In the genomic region with DNA sequence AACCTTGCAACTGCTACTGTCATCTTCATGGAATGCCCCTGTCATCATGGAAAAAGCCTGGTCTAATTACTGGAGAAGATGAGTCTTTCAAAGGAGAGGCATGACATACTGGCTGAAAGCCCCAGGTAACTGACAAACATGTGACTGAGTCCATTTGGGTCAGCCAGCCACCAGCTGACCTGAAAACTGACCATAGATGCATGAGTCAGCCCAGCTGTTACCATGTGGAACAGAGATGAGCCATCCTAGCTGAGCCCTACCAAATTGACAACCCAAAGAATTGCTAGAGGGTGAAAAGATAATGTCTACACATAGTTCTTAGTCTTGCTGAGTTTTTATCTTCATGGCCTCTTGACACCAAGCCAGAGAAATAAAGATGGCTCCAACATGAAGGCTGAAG, we compare ENCODE assay signal across 31 cellular contexts.
"Had no signal": no experiment of that assay in that cellular context is flagged by ENCODE, and none has a peak within 500 bp of the region (broad histone marks: within the 10 kb centered on the region; RNA-seq: fewer than 3 reads in every experiment).

No MANE protein-coding gene starts in this region.

- H3K4me1 Mint-ChIP-seq: activated CD4-positive, alpha-beta T cell treated with anti-CD3 and anti-CD28 coated beads for 36 hours; activated CD4-positive, alpha-beta T cell treated with anti-CD3 and anti-CD28 coated beads, Interleukin-2, amount 10 ng/mL, durations not matched to agents 24 days and 14 days; activated CD8-positive, alpha-beta memory T cell treated with anti-CD3 and anti-CD28 coated beads, Interleukin-2, amount 10 ng/mL, durations not matched to agents 7 days and 5 days; activated naive CD4-positive, alpha-beta T cell treated with anti-CD3 and anti-CD28 coated beads, Interleukin-2, amount 10 ng/mL, durations not matched to agents 7 days and 5 days; activated naive CD8-positive, alpha-beta T cell treated with anti-CD3 and anti-CD28 coated beads, Interleukin-2, amount 10 ng/mL, durations not matched to agents 7 days and 5 days; brain; central memory CD8-positive, alpha-beta T cell; endodermal cell; T-helper 17 cell had no signal

- H3K27ac Mint-ChIP-seq: activated CD4-positive, alpha-beta memory T cell treated with anti-CD3 and anti-CD28 coated beads for 36 hours; activated CD4-positive, alpha-beta T cell treated with anti-CD3 and anti-CD28 coated beads for 36 hours; activated CD4-positive, alpha-beta T cell treated with anti-CD3 and anti-CD28 coated beads, Interleukin-2, amount 10 ng/mL, durations not matched to agents 24 days and 14 days; activated CD8-positive, alpha-beta memory T cell treated with anti-CD3 and anti-CD28 coated beads, Interleukin-2, amount 10 ng/mL, durations not matched to agents 7 days and 5 days; activated CD8-positive, alpha-beta T cell treated with anti-CD3 and anti-CD28 coated beads, Interleukin-2, amount 10 ng/mL, durations not matched to agents 7 days and 5 days; activated naive CD4-positive, alpha-beta T cell treated with anti-CD3 and anti-CD28 coated beads, Interleukin-2, amount 10 ng/mL, durations not matched to agents 7 days and 5 days; activated naive CD4-positive, alpha-beta T cell treated with anti-CD3 and anti-CD28 coated beads, Interleukin-2, amount 50 U/mL, for 72 hours; activated naive CD8-positive, alpha-beta T cell treated with anti-CD3 and anti-CD28 coated beads, Interleukin-2, amount 10 ng/mL, durations not matched to agents 7 days and 5 days; activated T-cell treated with anti-CD3 and anti-CD28 coated beads, Interleukin-2, amount 50 U/mL, for 24 hours; activated T-cell treated with anti-CD3 and anti-CD28 coated beads, Interleukin-2, amount 50 U/mL, for 72 hours; brain; dendritic cell treated with granulocyte-macrophage colony-stimulating factor and Interleukin-4, amounts not matched to agents 40 ng/mL and 50 ng/mL, for 4 days; endodermal cell; T-helper 17 cell; T-helper 2 cell treated with Interferon-gamma antibody and Interleukin-4, amounts not matched to agents 5 μg/mL and 100 μg/mL, for 36 hours had no signal

- H3K27ac ChIP-seq: ascending aorta, coronary artery, dorsolateral prefrontal cortex, gastrocnemius medialis had no signal

- DNase-seq: activated CD4-positive, alpha-beta memory T cell treated with anti-CD3 and anti-CD28 coated beads for 36 hours; activated CD4-positive, alpha-beta T cell treated with anti-CD3 and anti-CD28 coated beads for 36 hours; activated CD4-positive, alpha-beta T cell treated with anti-CD3 and anti-CD28 coated beads, Interleukin-2, amount 10 ng/mL, durations not matched to agents 24 days and 14 days; activated CD4-positive, CD25-positive, alpha-beta regulatory T cell; activated CD4-positive, CD25-positive, alpha-beta regulatory T cell treated with anti-CD3 and anti-CD28 coated beads, Interleukin-2, amount 50 U/mL, for 72 hours; activated CD8-positive, alpha-beta memory T cell treated with anti-CD3 and anti-CD28 coated beads, Interleukin-2, amount 10 ng/mL, durations not matched to agents 7 days and 5 days; activated CD8-positive, alpha-beta memory T cell treated with anti-CD3 and anti-CD28 coated beads, Interleukin-2, amount 50 U/mL, for 4 hours; activated CD8-positive, alpha-beta T cell treated with anti-CD3 and anti-CD28 coated beads, Interleukin-2, amount 10 ng/mL, durations not matched to agents 7 days and 5 days; activated gamma-delta T cell; activated naive CD4-positive, alpha-beta T cell; activated naive CD4-positive, alpha-beta T cell treated with anti-CD3 and anti-CD28 coated beads, Interleukin-2, amount 10 ng/mL, durations not matched to agents 7 days and 5 days; activated naive CD8-positive, alpha-beta T cell treated with anti-CD3 and anti-CD28 coated beads, Interleukin-2, amount 10 ng/mL, durations not matched to agents 7 days and 5 days; activated T-cell treated with anti-CD3 and anti-CD28 coated beads, Interleukin-2, amount 50 U/mL, for 24 hours; activated T-cell treated with anti-CD3 and anti-CD28 coated beads, Interleukin-2, amount 50 U/mL, for 72 hours; dorsolateral prefrontal cortex; effector memory CD4-positive, alpha-beta T cell; endodermal cell; foreskin fibroblast; gastrocnemius medialis; glutamatergic neuron; T-helper 1 cell; T-helper 17 cell; T1000 had no signal

- H3K4me3 Mint-ChIP-seq: activated CD4-positive, alpha-beta memory T cell treated with anti-CD3 and anti-CD28 coated beads for 36 hours; activated CD4-positive, alpha-beta T cell treated with anti-CD3 and anti-CD28 coated beads for 36 hours; activated CD4-positive, alpha-beta T cell treated with anti-CD3 and anti-CD28 coated beads, Interleukin-2, amount 10 ng/mL, durations not matched to agents 24 days and 14 days; activated CD8-positive, alpha-beta memory T cell treated with anti-CD3 and anti-CD28 coated beads, Interleukin-2, amount 10 ng/mL, durations not matched to agents 7 days and 5 days; activated CD8-positive, alpha-beta T cell treated with anti-CD3 and anti-CD28 coated beads, Interleukin-2, amount 10 ng/mL, durations not matched to agents 7 days and 5 days; activated naive CD4-positive, alpha-beta T cell treated with anti-CD3 and anti-CD28 coated beads, Interleukin-2, amount 10 ng/mL, durations not matched to agents 7 days and 5 days; activated naive CD8-positive, alpha-beta T cell treated with anti-CD3 and anti-CD28 coated beads, Interleukin-2, amount 10 ng/mL, durations not matched to agents 7 days and 5 days; activated T-cell treated with anti-CD3 and anti-CD28 coated beads, Interleukin-2, amount 50 U/mL, for 24 hours; activated T-cell treated with anti-CD3 and anti-CD28 coated beads, Interleukin-2, amount 50 U/mL, for 72 hours; brain; central memory CD8-positive, alpha-beta T cell; dendritic cell treated with granulocyte-macrophage colony-stimulating factor and Interleukin-4, amounts not matched to agents 40 ng/mL and 50 ng/mL, for 4 days; endodermal cell; T-helper 17 cell; T-helper 2 cell treated with Interferon-gamma antibody and Interleukin-4, amounts not matched to agents 5 μg/mL and 100 μg/mL, for 36 hours had no signal

- ATAC-seq: activated CD4-positive, alpha-beta T cell treated with anti-CD3 and anti-CD28 coated beads for 36 hours; activated CD8-positive, alpha-beta memory T cell treated with anti-CD3 and anti-CD28 coated beads, Interleukin-2, amount 10 ng/mL, durations not matched to agents 7 days and 5 days; activated CD8-positive, alpha-beta T cell treated with anti-CD3 and anti-CD28 coated beads, Interleukin-2, amount 10 ng/mL, durations not matched to agents 7 days and 5 days; activated T-cell treated with anti-CD3 and anti-CD28 coated beads, Interleukin-2, amount 50 U/mL, for 72 hours; esophagus mucosa; gastrocnemius medialis; T-helper 17 cell had no signal

- H3K36me3 Mint-ChIP-seq: activated CD4-positive, alpha-beta memory T cell treated with anti-CD3 and anti-CD28 coated beads for 36 hours; activated CD8-positive, alpha-beta memory T cell treated with anti-CD3 and anti-CD28 coated beads, Interleukin-2, amount 10 ng/mL, durations not matched to agents 7 days and 5 days; activated naive CD4-positive, alpha-beta T cell treated with anti-CD3 and anti-CD28 coated beads, Interleukin-2, amount 10 ng/mL, durations not matched to agents 7 days and 5 days; activated naive CD8-positive, alpha-beta T cell treated with anti-CD3 and anti-CD28 coated beads, Interleukin-2, amount 10 ng/mL, durations not matched to agents 7 days and 5 days; brain had no signal

- H3K4me3 ChIP-seq: ascending aorta, coronary artery, dorsolateral prefrontal cortex, gastrocnemius medialis had no signal

- H3K36me3 ChIP-seq: ascending aorta, gastrocnemius medialis had no signal

- H3K9me3 Mint-ChIP-seq: activated naive CD4-positive, alpha-beta T cell treated with anti-CD3 and anti-CD28 coated beads, Interleukin-2, amount 10 ng/mL, durations not matched to agents 7 days and 5 days had no signal

- H3K27me3 ChIP-seq: ascending aorta, gastrocnemius medialis had no signal

- H3K4me1 ChIP-seq: ascending aorta, gastrocnemius medialis had no signal

- H3K9me3 ChIP-seq: ascending aorta, gastrocnemius medialis had no signal
